ENCODE assay signal across 15 cellular contexts in genomic region chr16:11203111-11203623, GRCh38. TPM values are rescaled to one million over a fixed set of nuclear protein-coding genes. Genes with fewer than 3 reads are reported as not detected.
DNase-seq lines count a peak whose midpoint lies in the region; ATAC-seq and TF ChIP-seq lines count a peak whose summit lies in the region.
"Had no signal": no experiment of that assay in that cellular context is flagged by ENCODE, and none has a peak within 500 bp of the region (broad histone marks: within the 10 kb centered on the region; RNA-seq: fewer than 3 reads in every experiment).

No MANE protein-coding gene starts in this region.

- H3K4me3 ChIP-seq in foreskin fibroblast (ENCODE audit: low read depth in 1 of 2, low read length in 2 of 2) = no peak overlapping the region
- H3K4me3 ChIP-seq: esophagus muscularis mucosa, left ventricle myocardium inferior had no signal

- H3K27me3 Mint-ChIP-seq in activated naive CD8-positive, alpha-beta T cell treated with anti-CD3 and anti-CD28 coated beads, Interleukin-2, amount 50 U/mL, for 24 hours = no peaks in the 10 kb centered on the region
- no peaks in the 10 kb centered on the region for H3K27me3 Mint-ChIP-seq in activated naive CD8-positive, alpha-beta T cell treated with anti-CD3 and anti-CD28 coated beads for 36 hours
- no peaks in the 10 kb centered on the region for H3K27me3 Mint-ChIP-seq in activated T-helper 17 cell treated with anti-CD3 and anti-CD28 coated beads, Interleukin-2, amount 50 U/mL, for 72 hours
- no peaks in the 10 kb centered on the region for H3K27me3 Mint-ChIP-seq in stimulated activated naive B cell treated with anti-CD40 and anti-IgM and Interleukin-4, amounts not matched to agents 10 μg/mL and 1 μg/mL and 100 μg/mL, for 72 hours

- H3K4me3 Mint-ChIP-seq in activated naive CD8-positive, alpha-beta T cell treated with anti-CD3 and anti-CD28 coated beads, Interleukin-2, amount 50 U/mL, for 24 hours = no peak overlapping the region
- no peak overlapping the region for H3K4me3 Mint-ChIP-seq in activated naive CD8-positive, alpha-beta T cell treated with anti-CD3 and anti-CD28 coated beads for 36 hours
- peak overlapping the region; percentile 11 for H3K4me3 Mint-ChIP-seq in activated T-helper 17 cell treated with anti-CD3 and anti-CD28 coated beads, Interleukin-2, amount 50 U/mL, for 72 hours
- H3K4me3 Mint-ChIP-seq in stimulated activated naive B cell treated with anti-CD40 and anti-IgM and Interleukin-4, amounts not matched to agents 10 μg/mL and 1 μg/mL and 100 μg/mL, for 72 hours = peak overlapping the region; percentile 55 to 66

- ATAC-seq in activated naive CD8-positive, alpha-beta T cell treated with anti-CD3 and anti-CD28 coated beads, Interleukin-2, amount 50 U/mL, for 24 hours = no peak
- ATAC-seq in activated T-helper 17 cell treated with anti-CD3 and anti-CD28 coated beads, Interleukin-2, amount 50 U/mL, for 72 hours (replicated peaks) = no peak
- ATAC-seq in stimulated activated naive B cell treated with anti-CD40 and anti-IgM and Interleukin-4, amounts not matched to agents 10 μg/mL and 1 μg/mL and 100 μg/mL, for 72 hours (replicated peaks) = peak; percentile 54 to 55
- ATAC-seq in HG03354 (IDR thresholded peaks at IDR 0.05; ENCODE audit: poor library complexity, severe bottlenecking, unreplicated experiment) = no peak

- H3K36me3 Mint-ChIP-seq in activated naive CD8-positive, alpha-beta T cell treated with anti-CD3 and anti-CD28 coated beads, Interleukin-2, amount 50 U/mL, for 24 hours (ENCODE audit: low read depth) = no peaks in the 10 kb centered on the region
- H3K36me3 Mint-ChIP-seq in activated naive CD8-positive, alpha-beta T cell treated with anti-CD3 and anti-CD28 coated beads for 36 hours = peaks cover 4% of the 10 kb centered on the region
- H3K36me3 Mint-ChIP-seq in activated T-helper 17 cell treated with anti-CD3 and anti-CD28 coated beads, Interleukin-2, amount 50 U/mL, for 72 hours (ENCODE audit: low read depth) = no peaks in the 10 kb centered on the region
- H3K36me3 Mint-ChIP-seq in stimulated activated naive B cell treated with anti-CD40 and anti-IgM and Interleukin-4, amounts not matched to agents 10 μg/mL and 1 μg/mL and 100 μg/mL, for 72 hours = peaks cover 4 to 22% of the 10 kb centered on the region in 2 donors
- H3K36me3 Mint-ChIP-seq: naive B cell had no signal

- no peak for TF ChIP-seq CTCF in foreskin fibroblast (IDR thresholded peaks at IDR 0.05; ENCODE audit: low read depth, low read length)

- peaks cover 62% of the 10 kb centered on the region for H3K4me1 Mint-ChIP-seq in activated naive CD8-positive, alpha-beta T cell treated with anti-CD3 and anti-CD28 coated beads, Interleukin-2, amount 50 U/mL, for 24 hours
- peaks cover 28% of the 10 kb centered on the region for H3K4me1 Mint-ChIP-seq in activated naive CD8-positive, alpha-beta T cell treated with anti-CD3 and anti-CD28 coated beads for 36 hours
- peaks cover 19% of the 10 kb centered on the region for H3K4me1 Mint-ChIP-seq in activated T-helper 17 cell treated with anti-CD3 and anti-CD28 coated beads, Interleukin-2, amount 50 U/mL, for 72 hours
- peaks cover 70 to 81% of the 10 kb centered on the region in 2 donors for H3K4me1 Mint-ChIP-seq in stimulated activated naive B cell treated with anti-CD40 and anti-IgM and Interleukin-4, amounts not matched to agents 10 μg/mL and 1 μg/mL and 100 μg/mL, for 72 hours

- no peaks in the 10 kb centered on the region for H3K9me3 Mint-ChIP-seq in activated naive CD8-positive, alpha-beta T cell treated with anti-CD3 and anti-CD28 coated beads, Interleukin-2, amount 50 U/mL, for 24 hours
- peaks cover 9% of the 10 kb centered on the region for H3K9me3 Mint-ChIP-seq in activated naive CD8-positive, alpha-beta T cell treated with anti-CD3 and anti-CD28 coated beads for 36 hours
- no peaks in the 10 kb centered on the region for H3K9me3 Mint-ChIP-seq in activated T-helper 17 cell treated with anti-CD3 and anti-CD28 coated beads, Interleukin-2, amount 50 U/mL, for 72 hours
- peaks cover 2 to 6% of the 10 kb centered on the region in 2 donors for H3K9me3 Mint-ChIP-seq in stimulated activated naive B cell treated with anti-CD40 and anti-IgM and Interleukin-4, amounts not matched to agents 10 μg/mL and 1 μg/mL and 100 μg/mL, for 72 hours
- H3K9me3 Mint-ChIP-seq: IgD-negative memory B cell had no signal

- no peak for DNase-seq in activated naive CD8-positive, alpha-beta T cell treated with anti-CD3 and anti-CD28 coated beads, Interleukin-2, amount 50 U/mL, for 24 hours
- DNase-seq in activated naive CD8-positive, alpha-beta T cell treated with anti-CD3 and anti-CD28 coated beads for 36 hours = no peak
- DNase-seq in NCI-H1092 treated with DMSO at 0.1 percent for 48 hours (lab: John Stamatoyannopoulos, UW) = peak; percentile 53
- DNase-seq in stimulated activated naive B cell treated with anti-CD40 and anti-IgM and Interleukin-4, amounts not matched to agents 10 μg/mL and 1 μg/mL and 100 μg/mL, for 72 hours = no peak
- no peak for DNase-seq in foreskin fibroblast
- no peak for DNase-seq in effector CD8-positive, alpha-beta T cell (lab: John Stamatoyannopoulos, UW)
- DNase-seq: cortex of kidney, hippocampal formation, left ventricle myocardium inferior, naive B cell, T-helper 1 cell had no signal

- peak overlapping the region; percentile 69 for H3K27ac Mint-ChIP-seq in activated naive CD8-positive, alpha-beta T cell treated with anti-CD3 and anti-CD28 coated beads, Interleukin-2, amount 50 U/mL, for 24 hours
- no peak overlapping the region for H3K27ac Mint-ChIP-seq in activated naive CD8-positive, alpha-beta T cell treated with anti-CD3 and anti-CD28 coated beads for 36 hours
- H3K27ac Mint-ChIP-seq in activated T-helper 17 cell treated with anti-CD3 and anti-CD28 coated beads, Interleukin-2, amount 50 U/mL, for 72 hours = peak overlapping the region; percentile 68
- H3K27ac Mint-ChIP-seq in stimulated activated naive B cell treated with anti-CD40 and anti-IgM and Interleukin-4, amounts not matched to agents 10 μg/mL and 1 μg/mL and 100 μg/mL, for 72 hours = peak overlapping the region; percentile 98

RNA-seq across cellular contexts. Expression of gene SOCS1, which starts 52.8 kb away (rescaled TPM):
- total RNA-seq in activated naive CD8-positive, alpha-beta T cell treated with anti-CD3 and anti-CD28 coated beads for 36 hours = 10 to 100 TPM; 30.8 to 32.9 TPM
- 100 to 1,000 TPM in 1 of 2 donors, 10 to 100 TPM in 1; 89.7 to 124 TPM for total RNA-seq in activated T-helper 17 cell treated with anti-CD3 and anti-CD28 coated beads, Interleukin-2, amount 50 U/mL, for 72 hours

Comparison
In these comparisons a context has a peak if more than half of its experiments do, and no peak if none do; other contexts are left out.
1. ATAC-seq: peak in stimulated activated naive B cell treated with anti-CD40 and anti-IgM and Interleukin-4, amounts not matched to agents 10 μg/mL and 1 μg/mL and 100 μg/mL, for 72 hours (2 of 2); none in activated naive CD8-positive, alpha-beta T cell treated with anti-CD3 and anti-CD28 coated beads, Interleukin-2, amount 50 U/mL, for 24 hours (single experiment), activated T-helper 17 cell treated with anti-CD3 and anti-CD28 coated beads, Interleukin-2, amount 50 U/mL, for 72 hours (single experiment) and HG03354 (single experiment).
2. H3K4me3 Mint-ChIP-seq: peak in activated T-helper 17 cell treated with anti-CD3 and anti-CD28 coated beads, Interleukin-2, amount 50 U/mL, for 72 hours (single experiment) and stimulated activated naive B cell treated with anti-CD40 and anti-IgM and Interleukin-4, amounts not matched to agents 10 μg/mL and 1 μg/mL and 100 μg/mL, for 72 hours (2 of 2); none in activated naive CD8-positive, alpha-beta T cell treated with anti-CD3 and anti-CD28 coated beads, Interleukin-2, amount 50 U/mL, for 24 hours (single experiment) and activated naive CD8-positive, alpha-beta T cell treated with anti-CD3 and anti-CD28 coated beads for 36 hours (single experiment).